ENCODE assay signal across 19 cellular contexts in the genomic region with DNA sequence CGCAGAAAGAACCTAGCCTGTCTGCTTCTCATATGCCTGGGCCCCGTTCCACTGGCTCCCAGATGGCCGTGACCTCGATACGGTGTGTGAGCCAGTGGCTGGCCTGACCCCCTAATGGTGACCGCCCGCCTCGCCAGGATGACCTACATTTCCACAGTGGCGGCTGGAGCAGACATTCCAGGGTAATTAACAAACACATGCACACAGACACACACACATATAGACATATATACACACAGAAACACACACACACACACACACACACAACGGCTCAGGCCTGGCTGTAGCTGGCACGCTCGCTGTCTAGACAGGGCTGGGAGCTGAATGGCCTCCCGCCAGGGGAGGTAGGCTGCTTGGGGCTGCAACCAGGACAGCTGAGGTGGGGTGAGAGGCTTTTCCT.
A peak's percentile ranks its signal among the peaks of the same experiment; 100 is the strongest.
DNase-seq lines count a peak whose midpoint lies in the region; ATAC-seq and TF ChIP-seq lines count a peak whose summit lies in the region.
"Had no signal": no experiment of that assay in that cellular context is flagged by ENCODE, and none has a peak within 500 bp of the region (broad histone marks: within the 10 kb centered on the region; RNA-seq: fewer than 3 reads in every experiment).

No MANE protein-coding gene starts in this region.

- H3K4me2 ChIP-seq in IMR-90 (ENCODE audit: low read depth, low read length), result no peak overlapping the region

- no peaks in the 10 kb centered on the region for H3K9me3 Mint-ChIP-seq in activated T-cell treated with anti-CD3 and anti-CD28 coated beads, Interleukin-2, amount 50 U/mL, for 4 hours
- H3K9me3 Mint-ChIP-seq: activated CD4-positive, alpha-beta memory T cell treated with anti-CD3 and anti-CD28 coated beads, Interleukin-2, amount 10 ng/mL, durations not matched to agents 7 days and 5 days; activated naive CD8-positive, alpha-beta T cell treated with anti-CD3 and anti-CD28 coated beads, Interleukin-2, amount 10 ng/mL, durations not matched to agents 7 days and 5 days; natural killer cell treated with Interleukin-12 subunit alpha and Interleukin-12 subunit beta and Interleukin-15 and Interleukin-18, amount 100 ng/mL, for 72 hours; T-helper 1 cell treated with Interleukin-12 subunit alpha and Interleukin-12 subunit beta and Interleukin-4 antibody, amounts not matched to agents 30 μg/mL and 1 μg/mL, for 36 hours had no signal

- peaks cover 3% of the 10 kb centered on the region; the same call in 1 of the 2 replicates for H3K27me3 ChIP-seq in IMR-90 (ENCODE audit: control insufficient read depth, insufficient read depth, low read length)

- H3K18ac ChIP-seq in IMR-90 (ENCODE audit: low read depth, low read length), result no peak overlapping the region

- no peak overlapping the region for H3K9ac ChIP-seq in IMR-90 (ENCODE audit: low read depth, low read length)

- peaks cover 6% of the 10 kb centered on the region for H3K4me1 Mint-ChIP-seq in activated T-cell treated with anti-CD3 and anti-CD28 coated beads, Interleukin-2, amount 50 U/mL, for 4 hours (ENCODE audit: low read depth)
- H3K4me1 Mint-ChIP-seq: activated CD4-positive, alpha-beta memory T cell treated with anti-CD3 and anti-CD28 coated beads, Interleukin-2, amount 10 ng/mL, durations not matched to agents 7 days and 5 days; activated naive CD8-positive, alpha-beta T cell treated with anti-CD3 and anti-CD28 coated beads, Interleukin-2, amount 10 ng/mL, durations not matched to agents 7 days and 5 days had no signal

- H3K79me1 ChIP-seq in IMR-90 (ENCODE audit: low read depth in 1 of 2, low read length in 2 of 2), result no peaks in the 10 kb centered on the region

- CTCF ChIA-PET in IMR-90 (lab: Yijun Ruan, JAX), result no interaction called here

- WGBS in IMR-90 (ENCODE audit: extremely low coverage in 2 of 2, insufficient read length in 1 of 2), 2 experiments, result 8% methylated on average over 2 of the region's 13 CpGs; no CpG with 5 or more reads in 1 of the 2 experiments

- dilution Hi-C loops in IMR-90 (cut with HindIII; ENCODE audit: low sequenced_read_pairs, unreplicated experiment), result no loop called here

- H3K4me3 Mint-ChIP-seq in activated T-cell treated with anti-CD3 and anti-CD28 coated beads, Interleukin-2, amount 50 U/mL, for 4 hours, result no peak overlapping the region
- H3K4me3 Mint-ChIP-seq: activated CD4-positive, alpha-beta memory T cell treated with anti-CD3 and anti-CD28 coated beads, Interleukin-2, amount 10 ng/mL, durations not matched to agents 7 days and 5 days; activated naive CD8-positive, alpha-beta T cell treated with anti-CD3 and anti-CD28 coated beads, Interleukin-2, amount 10 ng/mL, durations not matched to agents 7 days and 5 days; natural killer cell treated with Interleukin-12 subunit alpha and Interleukin-12 subunit beta and Interleukin-15 and Interleukin-18, amount 100 ng/mL, for 72 hours; T-helper 1 cell treated with Interleukin-12 subunit alpha and Interleukin-12 subunit beta and Interleukin-4 antibody, amounts not matched to agents 30 μg/mL and 1 μg/mL, for 36 hours; WTC11 had no signal

- no peaks in the 10 kb centered on the region for H3K36me3 ChIP-seq in IMR-90 (ENCODE audit: control insufficient read depth, insufficient read depth, low read length)

- H3K27ac ChIP-seq in IMR-90 (ENCODE audit: insufficient read depth, low read length), result no peak overlapping the region

- no peak overlapping the region for H4K5ac ChIP-seq in IMR-90 (ENCODE audit: low read depth, low read length)

- no peak overlapping the region for H4K91ac ChIP-seq in IMR-90 (ENCODE audit: insufficient read depth, low read depth, low read length)

- H3K23ac ChIP-seq in IMR-90 (ENCODE audit: low read depth, low read length), result no peak overlapping the region

- H3K4me3 ChIP-seq in IMR-90 (ENCODE audit: insufficient read depth, low read depth, low read length) (no peak overlapping the region), retinal pigment epithelial cell (ENCODE audit: low read length) (no peak overlapping the region)

- H3K9me3 ChIP-seq in IMR-90 (ENCODE audit: control insufficient read depth, insufficient read depth, low read length), result no peaks in the 10 kb centered on the region

- no peak overlapping the region for H2BK5ac ChIP-seq in IMR-90 (ENCODE audit: low read depth, low read length, poor library complexity, severe bottlenecking)

- H2AFZ ChIP-seq in IMR-90 (replicated peaks; ENCODE audit: low read length, poor library complexity), result peak overlapping the region; percentile 51

- no peaks in the 10 kb centered on the region for H3K36me3 Mint-ChIP-seq in activated T-cell treated with anti-CD3 and anti-CD28 coated beads, Interleukin-2, amount 50 U/mL, for 4 hours (ENCODE audit: insufficient read depth)
- H3K36me3 Mint-ChIP-seq: activated naive CD8-positive, alpha-beta T cell treated with anti-CD3 and anti-CD28 coated beads, Interleukin-2, amount 10 ng/mL, durations not matched to agents 7 days and 5 days; natural killer cell treated with Interleukin-12 subunit alpha and Interleukin-12 subunit beta and Interleukin-15 and Interleukin-18, amount 100 ng/mL, for 72 hours; WTC11 had no signal

- ATAC-seq in IMR-90 (ENCODE audit: low read depth) (no peak), GM18867 (IDR thresholded peaks at IDR 0.05; ENCODE audit: unreplicated experiment) (no peak)
- ATAC-seq in activated T-cell treated with anti-CD3 and anti-CD28 coated beads, Interleukin-2, amount 50 U/mL, for 4 hours, result no peak
- ATAC-seq: natural killer cell treated with Interleukin-12 subunit alpha and Interleukin-12 subunit beta and Interleukin-15 and Interleukin-18, amount 100 ng/mL, for 72 hours; WTC11 had no signal

- H4K8ac ChIP-seq in IMR-90 (ENCODE audit: low read depth in 2 of 2, low read length in 2 of 2), result no peak overlapping the region

- POLR2A ChIA-PET in IMR-90 (lab: Charles Lee; ENCODE audit: unreplicated experiment), result no interaction called here

- H3K4ac ChIP-seq in IMR-90 (ENCODE audit: low read depth, low read length), result no peak overlapping the region

- DNase-seq in IMR-90, result no peak
- DNase-seq in cerebellar cortex (ENCODE audit: low spot score), result peak; percentile 84
- DNase-seq in left kidney (ENCODE audit: low read depth, low spot score), result peak; percentile 72
- DNase-seq in retinal pigment epithelial cell (ENCODE audit: low read depth), result peak; percentile 46
- DNase-seq in NCI-H1105 treated with DMSO at 0.1 percent for 48 hours (lab: John Stamatoyannopoulos, UW), result no peak
- DNase-seq in AG20443 (ENCODE audit: low spot score), result no peak
- no peak for DNase-seq in activated T-cell treated with anti-CD3 and anti-CD28 coated beads, Interleukin-2, amount 50 U/mL, for 4 hours
- DNase-seq: activated CD4-positive, alpha-beta memory T cell treated with anti-CD3 and anti-CD28 coated beads, Interleukin-2, amount 10 ng/mL, durations not matched to agents 7 days and 5 days; activated naive CD8-positive, alpha-beta T cell treated with anti-CD3 and anti-CD28 coated beads, Interleukin-2, amount 10 ng/mL, durations not matched to agents 7 days and 5 days; activated T-cell treated with anti-CD3 and anti-CD28 coated beads, Interleukin-2, amount 50 U/mL, for 48 hours; mammary epithelial cell; NCI-H1436 treated with DMSO at 0.1 percent for 48 hours; NCI-H226; SHP77; stimulated activated CD4-positive, alpha-beta T cell treated with anti-CD3 and anti-CD28 coated beads, Interleukin-1b, Interleukin-23, amount 100 ng/mL, for 48 hours had no signal

- H3K27me3 Mint-ChIP-seq in activated T-cell treated with anti-CD3 and anti-CD28 coated beads, Interleukin-2, amount 50 U/mL, for 4 hours (ENCODE audit: low read depth), result peaks cover 32% of the 10 kb centered on the region

- no peak overlapping the region for H3K56ac ChIP-seq in IMR-90 (ENCODE audit: extremely low read depth, insufficient read depth, low read length)

- no peak overlapping the region for H2AK5ac ChIP-seq in IMR-90 (ENCODE audit: low read depth, low read length)

- H3K14ac ChIP-seq in IMR-90 (replicated peaks; ENCODE audit: low read depth, low read length), result no peak overlapping the region

- intact Hi-C loops in IMR-90 (cut with micrococcal nuclease), result no loop called here

- no peak for TF ChIP-seq CTCF in IMR-90 (conservative IDR thresholded peaks at IDR 0.05; ENCODE audit: low read depth, low read length)
- no peak for TF ChIP-seq CTCF in retinal pigment epithelial cell (conservative IDR thresholded peaks at IDR 0.05; ENCODE audit: low read depth, low read length)

- TF ChIP-seq POLR2A in IMR-90 (IDR thresholded peaks at IDR 0.05; ENCODE audit: low read depth, low read length), result no peak

- TF ChIP-seq RAD21 in IMR-90 (IDR thresholded peaks at IDR 0.05; ENCODE audit: low read length), result no peak

- no TSS peak for BruUV-seq in IMR-90 (replicated peaks; lab: Mats Ljungman, UMichigan)

- H4K20me1 ChIP-seq in IMR-90 (ENCODE audit: insufficient read depth, low read length), result no peaks in the 10 kb centered on the region

- in situ Hi-C loops in IMR-90 (cut with MboI; ENCODE audit: low sequenced_read_pairs), result no loop called here

- no peak overlapping the region for H2BK120ac ChIP-seq in IMR-90 (ENCODE audit: low read depth, low read length)

- H2BK15ac ChIP-seq in IMR-90 (ENCODE audit: low read depth, low read length), result no peak overlapping the region

- no peaks in the 10 kb centered on the region for H3K4me1 ChIP-seq in IMR-90 (ENCODE audit: control insufficient read depth, insufficient read depth, low read length)

- H2BK20ac ChIP-seq in IMR-90 (ENCODE audit: low read depth, low read length), result no peak overlapping the region

- H2AK9ac ChIP-seq in IMR-90 (replicated peaks; ENCODE audit: low read depth, low read length, poor library complexity), result no peak overlapping the region

- H3K9me1 ChIP-seq in IMR-90 (ENCODE audit: insufficient read depth, low read length), result no peaks in the 10 kb centered on the region

TF ChIP-seq in IMR-90, 13 proteins besides CTCF, POLR2A, EP300 and RAD21 (continues in another document):
- TF ChIP-seq, protein P1, sequence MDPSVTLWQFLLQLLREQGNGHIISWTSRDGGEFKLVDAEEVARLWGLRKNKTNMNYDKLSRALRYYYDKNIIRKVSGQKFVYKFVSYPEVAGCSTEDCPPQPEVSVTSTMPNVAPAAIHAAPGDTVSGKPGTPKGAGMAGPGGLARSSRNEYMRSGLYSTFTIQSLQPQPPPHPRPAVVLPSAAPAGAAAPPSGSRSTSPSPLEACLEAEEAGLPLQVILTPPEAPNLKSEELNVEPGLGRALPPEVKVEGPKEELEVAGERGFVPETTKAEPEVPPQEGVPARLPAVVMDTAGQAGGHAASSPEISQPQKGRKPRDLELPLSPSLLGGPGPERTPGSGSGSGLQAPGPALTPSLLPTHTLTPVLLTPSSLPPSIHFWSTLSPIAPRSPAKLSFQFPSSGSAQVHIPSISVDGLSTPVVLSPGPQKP (IDR thresholded peaks at IDR 0.05; ENCODE audit: borderline replicate concordance, low read depth, low read length), result no peak
- TF ChIP-seq FOS (IDR thresholded peaks at IDR 0.05; ENCODE audit: low read depth, low read length) (no peak), MXI1 (IDR thresholded peaks at IDR 0.05; ENCODE audit: borderline replicate concordance, low read depth, low read length) (no peak), CHD1 (IDR thresholded peaks at IDR 0.05; ENCODE audit: low read depth, low read length) (no peak), RCOR1 (IDR thresholded peaks at IDR 0.05; ENCODE audit: insufficient replicate concordance, low read length) (no peak), NFE2L2 (IDR thresholded peaks at IDR 0.05; ENCODE audit: low read depth, low read length) (no peak), CEBPB (IDR thresholded peaks at IDR 0.05; ENCODE audit: low read depth, low read length) (no peak)

Comparison
In these comparisons a context has a peak if more than half of its experiments do, and no peak if none do; other contexts are left out.
1. DNase-seq: peak in cerebellar cortex (single experiment), left kidney (single experiment) and retinal pigment epithelial cell (single experiment); none in IMR-90 (single experiment), NCI-H1105 treated with DMSO at 0.1 percent for 48 hours (single experiment), AG20443 (single experiment) and activated T-cell treated with anti-CD3 and anti-CD28 coated beads, Interleukin-2, amount 50 U/mL, for 4 hours (single experiment).